13 cellular contexts compared by ENCODE assay signal in the genomic region with DNA sequence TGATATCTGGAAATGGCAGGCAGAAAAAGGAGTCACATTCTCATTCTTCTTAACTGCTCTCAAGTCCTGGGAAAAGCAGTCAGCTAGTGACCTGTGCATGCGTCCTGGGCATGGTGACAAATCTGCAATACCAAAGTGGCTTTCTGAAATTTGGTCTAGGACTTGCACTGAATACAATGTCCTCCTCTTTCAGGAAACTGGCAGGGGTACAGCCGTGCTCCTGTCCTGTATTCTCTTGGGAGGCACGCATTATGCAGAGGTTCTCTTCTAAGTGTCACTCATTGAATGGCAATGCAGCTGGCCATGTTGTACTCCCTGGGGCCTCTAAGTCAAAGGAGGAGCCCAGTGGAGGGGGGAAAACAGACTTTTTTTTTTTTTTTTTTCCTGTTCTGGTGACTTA. TPM values are rescaled to one million over a fixed set of nuclear protein-coding genes. Genes with fewer than 3 reads are reported as not detected.
DNase-seq lines count a peak whose midpoint lies in the region; ATAC-seq and TF ChIP-seq lines count a peak whose summit lies in the region.
"Had no signal": no experiment of that assay in that cellular context is flagged by ENCODE, and none has a peak within 500 bp of the region (broad histone marks: within the 10 kb centered on the region; RNA-seq: fewer than 3 reads in every experiment).

No MANE protein-coding gene starts in this region.

- H3K36me3 ChIP-seq in Karpas-422 (ENCODE audit: insufficient read depth, low read length): peaks cover 39% of the 10 kb centered on the region
- H3K36me3 ChIP-seq in heart left ventricle: peaks cover 0 to 21% (median 13%) of the 10 kb centered on the region in 9 donors
- no peaks in the 10 kb centered on the region for H3K36me3 ChIP-seq in prostate gland
- H3K36me3 ChIP-seq: colonic mucosa, thoracic aorta had no signal

- TF ChIP-seq CTCF in heart left ventricle (IDR thresholded peaks at IDR 0.05): no peak
- TF ChIP-seq CTCF in prostate gland (IDR thresholded peaks at IDR 0.05): no peak

- no peak for TF ChIP-seq POLR2A in heart left ventricle (IDR thresholded peaks at IDR 0.05)
- no peak for TF ChIP-seq POLR2A in prostate gland (IDR thresholded peaks at IDR 0.05)

- no peak overlapping the region for H3K4me3 ChIP-seq in Karpas-422 (ENCODE audit: low read length)
- no peak overlapping the region for H3K4me3 ChIP-seq in heart left ventricle
- H3K4me3 ChIP-seq in prostate gland: no peak overlapping the region
- H3K4me3 ChIP-seq: colonic mucosa, esophagus muscularis mucosa, lung, thoracic aorta had no signal

- H3K27me3 Mint-ChIP-seq in activated CD8-positive, alpha-beta memory T cell treated with anti-CD3 and anti-CD28 coated beads, Interleukin-2, amount 10 ng/mL, durations not matched to agents 7 days and 5 days: no peaks in the 10 kb centered on the region

- intact Hi-C loops in heart left ventricle (cut with DNase I): loop anchor here in 2 of 10 donors (10.0 kb wide), 3 partner anchors 176 to 606 kb away; a partner anchor contains a TSS
- intact Hi-C loops in prostate gland (cut with DNase I): no loop called here

- peak overlapping the region; percentile 31 for H3K4me2 ChIP-seq in Karpas-422 (ENCODE audit: low read depth, low read length, poor library complexity, severe bottlenecking)

- H3K27ac Mint-ChIP-seq in activated CD8-positive, alpha-beta memory T cell treated with anti-CD3 and anti-CD28 coated beads, Interleukin-2, amount 10 ng/mL, durations not matched to agents 7 days and 5 days: peak overlapping the region; percentile 61

- peaks cover 70% of the 10 kb centered on the region for H3K4me1 Mint-ChIP-seq in activated CD8-positive, alpha-beta memory T cell treated with anti-CD3 and anti-CD28 coated beads, Interleukin-2, amount 10 ng/mL, durations not matched to agents 7 days and 5 days

- peaks cover 62% of the 10 kb centered on the region for H4K20me1 ChIP-seq in Karpas-422 (ENCODE audit: insufficient read depth, low read depth, low read length)

- peaks cover 99% of the 10 kb centered on the region for H3K79me2 ChIP-seq in Karpas-422 (ENCODE audit: low read length)

- H3K9me3 Mint-ChIP-seq in activated CD8-positive, alpha-beta memory T cell treated with anti-CD3 and anti-CD28 coated beads, Interleukin-2, amount 10 ng/mL, durations not matched to agents 7 days and 5 days (ENCODE audit: low read depth): no peaks in the 10 kb centered on the region

- no peak overlapping the region for H3K9ac ChIP-seq in Karpas-422 (ENCODE audit: low read length)

- no peak overlapping the region for H2AFZ ChIP-seq in Karpas-422 (ENCODE audit: low read length)

- WGBS in heart left ventricle, 4 donors: 8 to 19% (median 12%) methylated on average over 3 of the region's 3 CpGs
- 17% methylated on average over 3 of the region's 3 CpGs for WGBS in prostate gland

- H3K9me2 ChIP-seq in Karpas-422 (replicated peaks; ENCODE audit: insufficient read depth, low read length): no peaks in the 10 kb centered on the region

- H3K4me3 Mint-ChIP-seq in activated CD8-positive, alpha-beta memory T cell treated with anti-CD3 and anti-CD28 coated beads, Interleukin-2, amount 10 ng/mL, durations not matched to agents 7 days and 5 days: no peak overlapping the region

- peak overlapping the region; percentile 59 for H3K27ac ChIP-seq in Karpas-422 (ENCODE audit: low read length)
- peak overlapping the region; percentile 0 to 69 (median 33) for H3K27ac ChIP-seq in heart left ventricle
- H3K27ac ChIP-seq in prostate gland: peak overlapping the region; percentile 15 to 21
- H3K27ac ChIP-seq: colonic mucosa, thoracic aorta had no signal

- CTCF ChIA-PET in activated CD8-positive, alpha-beta memory T cell treated with anti-CD3 and anti-CD28 coated beads, Interleukin-2, amount 10 ng/mL, durations not matched to agents 7 days and 5 days (lab: Charles Lee): interaction anchor here (1.1 to 2.2 kb wide), 3 partner anchors 9 to 191 kb away, joined by 3 to 6 read pairs (median 5); no protein-coding TSS in a partner anchor

- H3K9me3 ChIP-seq in Karpas-422 (ENCODE audit: low read length) (no peaks in the 10 kb centered on the region), heart left ventricle (no peaks in the 10 kb centered on the region), prostate gland (no peaks in the 10 kb centered on the region)
- H3K9me3 ChIP-seq: colonic mucosa, esophagus muscularis mucosa, thoracic aorta had no signal

- no peak for DNase-seq in activated CD8-positive, alpha-beta memory T cell treated with anti-CD3 and anti-CD28 coated beads, Interleukin-2, amount 10 ng/mL, durations not matched to agents 7 days and 5 days
- DNase-seq in activated CD8-positive, alpha-beta memory T cell treated with anti-CD3 and anti-CD28 coated beads, Interleukin-2, amount 50 U/mL, for 48 hours: no peak
- DNase-seq in Karpas-422 (peak; percentile 65), heart left ventricle (peak in 2 of 5 donors; percentile 68 to 78), prostate gland (ENCODE audit: low spot score) (peak; percentile 19), OCI-M2 (lab: John Stamatoyannopoulos, UW; ENCODE audit: unreplicated experiment) (no peak)
- DNase-seq: colonic mucosa, MM.1S had no signal

- no peak for ATAC-seq in activated CD8-positive, alpha-beta memory T cell treated with anti-CD3 and anti-CD28 coated beads, Interleukin-2, amount 10 ng/mL, durations not matched to agents 7 days and 5 days
- peak; percentile 70 to 82 (median 74) for ATAC-seq in heart left ventricle
- ATAC-seq in SK-N-SH treated with all-trans-retinoic acid at 6 μM for 48 hours: no peak
- no peak for ATAC-seq in GM18520 (IDR thresholded peaks at IDR 0.05; ENCODE audit: unreplicated experiment)

- H3K27me3 ChIP-seq in Karpas-422 (ENCODE audit: low read length) (no peaks in the 10 kb centered on the region), heart left ventricle (no peaks in the 10 kb centered on the region), prostate gland (replicated peaks; ENCODE audit: insufficient read depth) (no peaks in the 10 kb centered on the region)
- H3K27me3 ChIP-seq: colonic mucosa, esophagus muscularis mucosa had no signal

- H3K4me1 ChIP-seq in Karpas-422 (ENCODE audit: low read length) (peaks cover 75% of the 10 kb centered on the region), heart left ventricle (peaks cover 8 to 90% (median 78%) of the 10 kb centered on the region in 12 donors), prostate gland (replicated peaks) (peaks cover 36% of the 10 kb centered on the region)
- H3K4me1 ChIP-seq: colonic mucosa had no signal

- H3K36me3 Mint-ChIP-seq in activated CD8-positive, alpha-beta memory T cell treated with anti-CD3 and anti-CD28 coated beads, Interleukin-2, amount 10 ng/mL, durations not matched to agents 7 days and 5 days: peaks cover 49% of the 10 kb centered on the region

TF ChIP-seq in SK-N-SH treated with all-trans-retinoic acid at 6 μM for 48 hours, 23 proteins besides CTCF, POLR2A, EP300 and RAD21 (continues in another document):
- no peak for TF ChIP-seq ISL1 (CRISPR knock-in tag; IDR thresholded peaks at IDR 0.05)
- no peak for TF ChIP-seq TOX (CRISPR knock-in tag; IDR thresholded peaks at IDR 0.05; ENCODE audit: borderline replicate concordance)
- no peak for TF ChIP-seq OSR1 (CRISPR knock-in tag; IDR thresholded peaks at IDR 0.05)
- no peak for TF ChIP-seq BACH2 (CRISPR knock-in tag; IDR thresholded peaks at IDR 0.05; ENCODE audit: borderline replicate concordance)
- TF ChIP-seq, protein P1, sequence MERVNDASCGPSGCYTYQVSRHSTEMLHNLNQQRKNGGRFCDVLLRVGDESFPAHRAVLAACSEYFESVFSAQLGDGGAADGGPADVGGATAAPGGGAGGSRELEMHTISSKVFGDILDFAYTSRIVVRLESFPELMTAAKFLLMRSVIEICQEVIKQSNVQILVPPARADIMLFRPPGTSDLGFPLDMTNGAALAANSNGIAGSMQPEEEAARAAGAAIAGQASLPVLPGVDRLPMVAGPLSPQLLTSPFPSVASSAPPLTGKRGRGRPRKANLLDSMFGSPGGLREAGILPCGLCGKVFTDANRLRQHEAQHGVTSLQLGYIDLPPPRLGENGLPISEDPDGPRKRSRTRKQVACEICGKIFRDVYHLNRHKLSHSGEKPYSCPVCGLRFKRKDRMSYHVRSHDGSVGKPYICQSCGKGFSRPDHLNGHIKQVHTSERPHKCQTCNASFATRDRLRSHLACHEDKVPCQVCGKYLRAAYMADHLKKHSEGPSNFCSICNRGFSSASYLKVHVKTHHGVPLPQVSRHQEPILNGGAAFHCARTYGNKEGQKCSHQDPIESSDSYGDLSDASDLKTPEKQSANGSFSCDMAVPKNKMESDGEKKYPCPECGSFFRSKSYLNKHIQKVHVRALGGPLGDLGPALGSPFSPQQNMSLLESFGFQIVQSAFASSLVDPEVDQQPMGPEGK (CRISPR knock-in tag; IDR thresholded peaks at IDR 0.05; ENCODE audit: borderline replicate concordance): no peak
- no peak for TF ChIP-seq ARNTL (CRISPR knock-in tag; IDR thresholded peaks at IDR 0.05; ENCODE audit: borderline replicate concordance, low read depth)
- TF ChIP-seq GLIS3 (CRISPR knock-in tag; IDR thresholded peaks at IDR 0.05): no peak
- TF ChIP-seq RARB (CRISPR knock-in tag; IDR thresholded peaks at IDR 0.05): no peak

RNA-seq across cellular contexts. Expression of a gene that starts 10.6 kb away (rescaled TPM):
- total RNA-seq in activated CD8-positive, alpha-beta memory T cell treated with anti-CD3 and anti-CD28 coated beads, Interleukin-2, amount 10 ng/mL, durations not matched to agents 7 days and 5 days: 10 to 100 TPM; 79.5 to 85.8 TPM
- 38.3 and 44.6 TPM in 2 replicates for total RNA-seq in Karpas-422 (2014; rRNA removed; shearing (Covaris generic); ENCODE audit: low replicate concordance)
- 10 to 100 TPM; 13.3 to 31.2 (median 21.5) TPM for total RNA-seq in heart left ventricle
- polyA plus RNA-seq in heart left ventricle: 10 to 100 TPM in 1 of 2 donors, 1 to 10 TPM in 1; 8.2 to 10.4 TPM
- total RNA-seq in prostate gland: 100 to 1,000 TPM in 1 of 2 donors, 10 to 100 TPM in 1; 74.9 to 112 TPM

RNA-seq across cellular contexts. Expression of a gene that starts 37.8 kb away (rescaled TPM):
- 10 to 100 TPM; 23.1 to 25.9 TPM for total RNA-seq in activated CD8-positive, alpha-beta memory T cell treated with anti-CD3 and anti-CD28 coated beads, Interleukin-2, amount 10 ng/mL, durations not matched to agents 7 days and 5 days
- total RNA-seq in Karpas-422 (2014; rRNA removed; shearing (Covaris generic); ENCODE audit: low replicate concordance): 12.9 and 26.5 TPM in 2 replicates
- 1 to 10 TPM; 2.2 to 4.8 (median 2.6) TPM for total RNA-seq in heart left ventricle
- polyA plus RNA-seq in heart left ventricle: 1 to 10 TPM; 3.6 to 6.3 TPM
- 10 to 100 TPM; 36.8 to 61.3 TPM for total RNA-seq in prostate gland

RNA-seq across cellular contexts. Expression of a gene that starts 43.1 kb away (rescaled TPM):
- 100 to 1,000 TPM; 143 to 191 TPM for total RNA-seq in activated CD8-positive, alpha-beta memory T cell treated with anti-CD3 and anti-CD28 coated beads, Interleukin-2, amount 10 ng/mL, durations not matched to agents 7 days and 5 days
- total RNA-seq in Karpas-422 (2014; rRNA removed; shearing (Covaris generic); ENCODE audit: low replicate concordance): 35.8 and 57.8 TPM in 2 replicates
- 100 to 1,000 TPM in 3 of 9 donors, 10 to 100 TPM in 6; 81.1 to 139 (median 95.2) TPM for total RNA-seq in heart left ventricle
- 10 to 100 TPM; 52.7 to 68.5 TPM for polyA plus RNA-seq in heart left ventricle
- total RNA-seq in prostate gland: 100 to 1,000 TPM in 1 of 2 donors, 10 to 100 TPM in 1; 82.9 to 121 TPM

Comparison
In these comparisons a context has a peak if more than half of its experiments do, and no peak if none do; other contexts are left out.
1. ATAC-seq: peak in heart left ventricle (4 of 4); none in activated CD8-positive, alpha-beta memory T cell treated with anti-CD3 and anti-CD28 coated beads, Interleukin-2, amount 10 ng/mL, durations not matched to agents 7 days and 5 days (single experiment), SK-N-SH treated with all-trans-retinoic acid at 6 μM for 48 hours (single experiment) and GM18520 (single experiment).
2. DNase-seq: peak in Karpas-422 (single experiment) and prostate gland (single experiment); none in activated CD8-positive, alpha-beta memory T cell treated with anti-CD3 and anti-CD28 coated beads, Interleukin-2, amount 10 ng/mL, durations not matched to agents 7 days and 5 days (single experiment), activated CD8-positive, alpha-beta memory T cell treated with anti-CD3 and anti-CD28 coated beads, Interleukin-2, amount 50 U/mL, for 48 hours (single experiment) and OCI-M2 (single experiment).
3. Peak in every context shown above with its lines, with median percentiles within 50 percentile points of each other: H3K27ac ChIP-seq.